In genomic region chr9:4465910-4466309, GRCh38 we compare ENCODE assay signal across 26 cellular contexts. TPM values are rescaled to one million over a fixed set of nuclear protein-coding genes. Genes with fewer than 3 reads are reported as not detected.
DNase-seq lines count a peak whose midpoint lies in the region; ATAC-seq, FAIRE-seq and TF ChIP-seq lines count a peak whose summit lies in the region.
"Had no signal": no experiment of that assay in that cellular context is flagged by ENCODE, and none has a peak within 500 bp of the region (broad histone marks: within the 10 kb centered on the region; RNA-seq: fewer than 3 reads in every experiment).

No MANE protein-coding gene starts in this region.

- no peak for TF ChIP-seq POLR2A in H54 (IDR thresholded peaks at IDR 0.05; ENCODE audit: low read depth, low read length)

- intact Hi-C loops in natural killer cell (cut with micrococcal nuclease) (no loop called here), CD14-positive monocyte (cut with micrococcal nuclease) (no loop called here)

- H3K27me3 ChIP-seq in SU-DHL-6 (ENCODE audit: low read length), result no peaks in the 10 kb centered on the region
- H3K27me3 ChIP-seq: BLaER1 had no signal

- no peaks in the 10 kb centered on the region for H3K4me1 Mint-ChIP-seq in natural killer cell treated with Interleukin-12 subunit alpha and Interleukin-12 subunit beta and Interleukin-15 and Interleukin-18, amount 100 ng/mL, for 72 hours (ENCODE audit: low read depth in 2 of 2)
- H3K4me1 Mint-ChIP-seq in natural killer cell (no peaks in the 10 kb centered on the region), CD14-positive monocyte (no peaks in the 10 kb centered on the region)

- peak overlapping the region; percentile 16 for H3K4me3 Mint-ChIP-seq in natural killer cell treated with Interleukin-12 subunit alpha and Interleukin-12 subunit beta and Interleukin-15 and Interleukin-18, amount 100 ng/mL, for 72 hours
- H3K4me3 Mint-ChIP-seq in natural killer cell, result no peak overlapping the region
- H3K4me3 Mint-ChIP-seq in CD14-positive monocyte, result no peak overlapping the region
- H3K4me3 Mint-ChIP-seq: CD8-positive, alpha-beta T cell had no signal

- peak overlapping the region; percentile 51 for H3K4me2 ChIP-seq in SU-DHL-6 (ENCODE audit: low read depth, low read length, poor library complexity, severe bottlenecking)

- no peaks in the 10 kb centered on the region for H3K9me2 ChIP-seq in SU-DHL-6 (replicated peaks; ENCODE audit: insufficient read depth, low read length)

- no peaks in the 10 kb centered on the region for H3K9me3 Mint-ChIP-seq in natural killer cell treated with Interleukin-12 subunit alpha and Interleukin-12 subunit beta and Interleukin-15 and Interleukin-18, amount 100 ng/mL, for 72 hours
- H3K9me3 Mint-ChIP-seq in natural killer cell (no peaks in the 10 kb centered on the region), CD14-positive monocyte (peaks cover 0 to 22% (median 6%) of the 10 kb centered on the region in 7 donors)

- H2AFZ ChIP-seq in SU-DHL-6 (ENCODE audit: low read depth, low read length, severe bottlenecking), result peak overlapping the region; percentile 49

- H3K36me3 ChIP-seq in SU-DHL-6 (ENCODE audit: low read length), result no peaks in the 10 kb centered on the region
- H3K36me3 ChIP-seq: BLaER1 had no signal

- H3K27me3 Mint-ChIP-seq in natural killer cell treated with Interleukin-12 subunit alpha and Interleukin-12 subunit beta and Interleukin-15 and Interleukin-18, amount 100 ng/mL, for 72 hours, result peaks cover 9 to 41% of the 10 kb centered on the region in 2 donors
- H3K27me3 Mint-ChIP-seq in natural killer cell (ENCODE audit: low read depth in 2 of 2) (peaks cover 8 to 15% of the 10 kb centered on the region in 2 donors), CD14-positive monocyte (ENCODE audit: low read depth in 3 of 3) (peaks cover 0 to 7% (median 2%) of the 10 kb centered on the region in 3 donors)

- no peak overlapping the region for H3K4me3 ChIP-seq in SU-DHL-6 (ENCODE audit: insufficient read depth, low read length, poor library complexity, severe bottlenecking)
- H3K4me3 ChIP-seq: BLaER1, SK-N-MC had no signal

- H3K36me3 Mint-ChIP-seq in natural killer cell treated with Interleukin-12 subunit alpha and Interleukin-12 subunit beta and Interleukin-15 and Interleukin-18, amount 100 ng/mL, for 72 hours, result peaks cover 11% of the 10 kb centered on the region
- H3K36me3 Mint-ChIP-seq in natural killer cell, result peaks cover 6% of the 10 kb centered on the region
- no peaks in the 10 kb centered on the region for H3K36me3 Mint-ChIP-seq in CD14-positive monocyte
- H3K36me3 Mint-ChIP-seq: CD8-positive, alpha-beta T cell had no signal

- ATAC-seq in natural killer cell treated with Interleukin-12 subunit alpha and Interleukin-12 subunit beta and Interleukin-15 and Interleukin-18, amount 100 ng/mL, for 72 hours, result no peak
- no peak for ATAC-seq in natural killer cell
- peak; percentile 20 for ATAC-seq in HG03565 (IDR thresholded peaks at IDR 0.05; ENCODE audit: unreplicated experiment)
- ATAC-seq in GM21423 (IDR thresholded peaks at IDR 0.05; ENCODE audit: unreplicated experiment), result no peak
- ATAC-seq: CD8-positive, alpha-beta T cell; HCT116 had no signal

- H3K9ac ChIP-seq in SU-DHL-6 (ENCODE audit: low read length), result no peak overlapping the region
- H3K9ac ChIP-seq: BLaER1 had no signal

- FAIRE-seq in H54 (lab: Jason Lieb, UNC), result no peak
- FAIRE-seq: G401.6 had no signal

- H3K27ac Mint-ChIP-seq in natural killer cell treated with Interleukin-12 subunit alpha and Interleukin-12 subunit beta and Interleukin-15 and Interleukin-18, amount 100 ng/mL, for 72 hours, result peak overlapping the region in 1 of 2 donors; percentile 3
- H3K27ac Mint-ChIP-seq in natural killer cell (no peak overlapping the region), CD14-positive monocyte (no peak overlapping the region)
- H3K27ac Mint-ChIP-seq: CD8-positive, alpha-beta T cell had no signal

- DNase-seq in natural killer cell treated with Interleukin-12 subunit alpha and Interleukin-12 subunit beta and Interleukin-15 and Interleukin-18, amount 100 ng/mL, for 72 hours (ENCODE audit: low spot score), result no peak
- no peak for DNase-seq in natural killer cell
- no peak for DNase-seq in CD14-positive monocyte (ENCODE audit: low spot score)
- DNase-seq in H54 (ENCODE audit: insufficient read length, low spot score), result no peak
- DNase-seq in effector CD4-positive, alpha-beta T cell, result no peak
- DNase-seq: ACHN; CD8-positive, alpha-beta T cell; DND-41; GOT3; Karpas-422; NCI-H1048; NCI-H1417 treated with DMSO at 0.1 percent for 48 hours; NCI-H187; NCI-H446; NCI-H526 treated with DMSO at 0.1 percent for 48 hours; SHP77 treated with DMSO at 0.1 percent for 48 hours had no signal

- H3K79me2 ChIP-seq in SU-DHL-6 (ENCODE audit: insufficient read depth, low read length), result no peaks in the 10 kb centered on the region

- H4K20me1 ChIP-seq in SU-DHL-6 (ENCODE audit: low read depth, low read length), result no peaks in the 10 kb centered on the region
- H4K20me1 ChIP-seq: BLaER1 had no signal

- no peaks in the 10 kb centered on the region; the same call in 1 of the 2 replicates for H3F3A ChIP-seq in SU-DHL-6 (ENCODE audit: insufficient read depth)

- H3K27ac ChIP-seq in SU-DHL-6 (ENCODE audit: low read depth, low read length), result peak overlapping the region; percentile 83
- H3K27ac ChIP-seq: 22Rv1, BLaER1, RWPE1, SK-N-MC had no signal

- TF ChIP-seq CTCF in natural killer cell (IDR thresholded peaks at IDR 0.05) (no peak), SU-DHL-6 (IDR thresholded peaks at IDR 0.05; ENCODE audit: insufficient read depth, low read length, poor library complexity, severe bottlenecking) (no peak), CD14-positive monocyte (IDR thresholded peaks at IDR 0.05) (no peak)

- H3K9me3 ChIP-seq in SU-DHL-6 (ENCODE audit: insufficient read depth, low read length), result no peaks in the 10 kb centered on the region

RNA-seq across cellular contexts. Expression of gene SLC1A1, which starts 24.4 kb away (rescaled TPM):
- total RNA-seq in natural killer cell treated with Interleukin-12 subunit alpha and Interleukin-12 subunit beta and Interleukin-15 and Interleukin-18, amount 100 ng/mL, for 72 hours, result under 1 TPM in 1 of 2 donors, not detected in 1; 0.14 TPM
- not detected for total RNA-seq in natural killer cell
- polyA plus RNA-seq in CD14-positive monocyte, result not detected
- total RNA-seq: CD8-positive, alpha-beta T cell; T-helper 2 cell treated with Interferon-gamma antibody and Interleukin-4, amounts not matched to agents 100 ng/mL and 5 ng/mL, for 36 hours had no signal
